Comparison of ENCODE assay signal across 1 cellular context in the genomic region with DNA sequence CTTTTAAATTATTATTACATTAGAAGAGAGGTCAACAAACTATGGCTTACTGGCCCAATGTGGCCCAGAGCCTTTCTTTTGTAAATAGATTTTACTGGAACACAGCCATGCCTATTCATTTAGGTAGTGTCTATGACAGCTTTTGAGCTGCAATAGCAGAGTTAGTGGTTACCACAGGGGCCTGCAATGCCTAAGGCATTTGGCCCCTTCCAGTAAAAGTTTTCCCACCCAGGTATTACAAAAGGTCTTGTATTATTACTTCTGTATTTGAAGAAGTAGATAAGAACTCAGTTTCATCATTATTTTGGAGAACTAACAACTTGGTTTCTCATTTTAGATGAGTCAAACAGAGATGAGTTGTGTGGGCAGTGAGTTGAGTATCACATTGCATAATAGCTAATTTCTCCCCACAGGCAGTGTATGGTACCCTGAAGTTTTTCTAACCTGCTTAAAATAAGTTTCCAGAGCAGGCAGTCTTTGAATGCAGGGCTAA.
TF ChIP-seq lines count a peak whose summit lies in the region.

No MANE protein-coding gene starts in this region.

TF ChIP-seq in GM12878, 131 proteins besides CTCF, POLR2A, EP300 and RAD21 (continued from another document):
- TF ChIP-seq, protein P1, sequence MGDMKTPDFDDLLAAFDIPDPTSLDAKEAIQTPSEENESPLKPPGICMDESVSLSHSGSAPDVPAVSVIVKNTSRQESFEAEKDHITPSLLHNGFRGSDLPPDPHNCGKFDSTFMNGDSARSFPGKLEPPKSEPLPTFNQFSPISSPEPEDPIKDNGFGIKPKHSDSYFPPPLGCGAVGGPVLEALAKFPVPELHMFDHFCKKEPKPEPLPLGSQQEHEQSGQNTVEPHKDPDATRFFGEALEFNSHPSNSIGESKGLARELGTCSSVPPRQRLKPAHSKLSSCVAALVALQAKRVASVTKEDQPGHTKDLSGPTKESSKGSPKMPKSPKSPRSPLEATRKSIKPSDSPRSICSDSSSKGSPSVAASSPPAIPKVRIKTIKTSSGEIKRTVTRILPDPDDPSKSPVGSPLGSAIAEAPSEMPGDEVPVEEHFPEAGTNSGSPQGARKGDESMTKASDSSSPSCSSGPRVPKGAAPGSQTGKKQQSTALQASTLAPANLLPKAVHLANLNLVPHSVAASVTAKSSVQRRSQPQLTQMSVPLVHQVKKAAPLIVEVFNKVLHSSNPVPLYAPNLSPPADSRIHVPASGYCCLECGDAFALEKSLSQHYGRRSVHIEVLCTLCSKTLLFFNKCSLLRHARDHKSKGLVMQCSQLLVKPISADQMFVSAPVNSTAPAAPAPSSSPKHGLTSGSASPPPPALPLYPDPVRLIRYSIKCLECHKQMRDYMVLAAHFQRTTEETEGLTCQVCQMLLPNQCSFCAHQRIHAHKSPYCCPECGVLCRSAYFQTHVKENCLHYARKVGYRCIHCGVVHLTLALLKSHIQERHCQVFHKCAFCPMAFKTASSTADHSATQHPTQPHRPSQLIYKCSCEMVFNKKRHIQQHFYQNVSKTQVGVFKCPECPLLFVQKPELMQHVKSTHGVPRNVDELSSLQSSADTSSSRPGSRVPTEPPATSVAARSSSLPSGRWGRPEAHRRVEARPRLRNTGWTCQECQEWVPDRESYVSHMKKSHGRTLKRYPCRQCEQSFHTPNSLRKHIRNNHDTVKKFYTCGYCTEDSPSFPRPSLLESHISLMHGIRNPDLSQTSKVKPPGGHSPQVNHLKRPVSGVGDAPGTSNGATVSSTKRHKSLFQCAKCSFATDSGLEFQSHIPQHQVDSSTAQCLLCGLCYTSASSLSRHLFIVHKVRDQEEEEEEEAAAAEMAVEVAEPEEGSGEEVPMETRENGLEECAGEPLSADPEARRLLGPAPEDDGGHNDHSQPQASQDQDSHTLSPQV (IDR thresholded peaks at IDR 0.05) = no peak
- TF ChIP-seq SMAD1 (IDR thresholded peaks at IDR 0.05; ENCODE audit: low read depth, partially characterized antibody) (no peak), PAX5 (IDR thresholded peaks at IDR 0.05; ENCODE audit: borderline replicate concordance, low read depth, low read length) (peak; percentile 48; the same call in 1 of the 2 replicates), POLR2AphosphoS5 (IDR thresholded peaks at IDR 0.05; ENCODE audit: low read length) (no peak), ZBED1 (IDR thresholded peaks at IDR 0.05; ENCODE audit: borderline replicate concordance) (peak; percentile 67; the same call in 1 of the 2 replicates), EED (IDR thresholded peaks at IDR 0.05; ENCODE audit: low read depth) (peak; percentile 50), NKRF (conservative IDR thresholded peaks at IDR 0.05) (no peak), SUPT20H (IDR thresholded peaks at IDR 0.05; ENCODE audit: borderline replicate concordance, control insufficient read depth, low read depth, low read length) (no peak), SREBF1 (IDR thresholded peaks at IDR 0.05; ENCODE audit: low read length) (peak; percentile 37; the same call in 1 of the 2 replicates), IKZF2 (IDR thresholded peaks at IDR 0.05) (peak; percentile 62 to 63; a peak in 3 of 4 replicates), PML (IDR thresholded peaks at IDR 0.05; ENCODE audit: low read length) (peak; percentile 69; the same call in 1 of the 2 replicates), BCL11A (IDR thresholded peaks at IDR 0.05; ENCODE audit: low read depth, low read length) (peak; percentile 81), ZBTB40 (IDR thresholded peaks at IDR 0.05; ENCODE audit: borderline replicate concordance) (no peak), ATF2 (IDR thresholded peaks at IDR 0.05; ENCODE audit: low read length) (peak; percentile 91), ZNF24 (IDR thresholded peaks at IDR 0.05) (peak; percentile 66; the same call in 1 of the 2 replicates), NFIC (IDR thresholded peaks at IDR 0.05; ENCODE audit: low read depth, low read length) (peak; percentile 93), BACH1 (IDR thresholded peaks at IDR 0.05; ENCODE audit: borderline replicate concordance) (no peak; the same call in 1 of the 2 replicates), POU2F2 (IDR thresholded peaks at IDR 0.05; ENCODE audit: borderline replicate concordance, low read depth, low read length) (peak; percentile 57; the same call in 1 of the 3 replicates), RELA (IDR thresholded peaks at IDR 0.05; ENCODE audit: borderline replicate concordance, partially characterized antibody) (no peak), SMARCA5 (IDR thresholded peaks at IDR 0.05) (no peak), SRF (IDR thresholded peaks at IDR 0.05; ENCODE audit: low read depth in 2 of 2, low read length in 2 of 2) (no peak), SP1 (IDR thresholded peaks at IDR 0.05; ENCODE audit: low read depth, low read length) (no peak), IKZF1 (conservative IDR thresholded peaks at IDR 0.05) (peak; percentile 37), MTA3 (IDR thresholded peaks at IDR 0.05; ENCODE audit: borderline replicate concordance, low read length) (peak; percentile 88; the same call in 1 of the 2 replicates), MEF2B (IDR thresholded peaks at IDR 0.05; ENCODE audit: partially characterized antibody, poor library complexity, severe bottlenecking) (peak; percentile 50), ZNF217 (IDR thresholded peaks at IDR 0.05) (peak; percentile 96), CREM (IDR thresholded peaks at IDR 0.05; ENCODE audit: low read depth) (peak; percentile 59), CREB1 (IDR thresholded peaks at IDR 0.05; ENCODE audit: low read depth) (0 out of 2 replicates have a peak, but pooled peaks have one; percentile 31), DPF2 (IDR thresholded peaks at IDR 0.05) (peak; percentile 80), CBFB (IDR thresholded peaks at IDR 0.05; ENCODE audit: low read depth) (0 out of 2 replicates have a peak, but pooled peaks have one; percentile 52), MTA2 (IDR thresholded peaks at IDR 0.05; ENCODE audit: low read depth) (peak; percentile 83), RUNX3 (IDR thresholded peaks at IDR 0.05; ENCODE audit: low read length) (peak; percentile 92), SKIL (IDR thresholded peaks at IDR 0.05; ENCODE audit: low read depth, poor library complexity, severe bottlenecking) (peak; percentile 27), CEBPB (IDR thresholded peaks at IDR 0.05; ENCODE audit: borderline replicate concordance in 1 of 2, low read depth in 2 of 2, low read length in 2 of 2) (peak; percentile 83 to 89; a peak in 3 of 4 replicates), NR2F1 (conservative IDR thresholded peaks at IDR 0.05) (peak; percentile 63; the same call in 1 of the 2 replicates), ZNF384 (IDR thresholded peaks at IDR 0.05; ENCODE audit: borderline replicate concordance, low read depth, low read length) (no peak), SMC3 (IDR thresholded peaks at IDR 0.05; ENCODE audit: borderline replicate concordance, low read length) (no peak), PRDM15 (CRISPR knock-in tag; IDR thresholded peaks at IDR 0.05) (no peak), JUNB (IDR thresholded peaks at IDR 0.05) (peak; percentile 95), MYB (IDR thresholded peaks at IDR 0.05; ENCODE audit: borderline replicate concordance, low read depth, low read length) (no peak)
- TF ChIP-seq, protein P2, sequence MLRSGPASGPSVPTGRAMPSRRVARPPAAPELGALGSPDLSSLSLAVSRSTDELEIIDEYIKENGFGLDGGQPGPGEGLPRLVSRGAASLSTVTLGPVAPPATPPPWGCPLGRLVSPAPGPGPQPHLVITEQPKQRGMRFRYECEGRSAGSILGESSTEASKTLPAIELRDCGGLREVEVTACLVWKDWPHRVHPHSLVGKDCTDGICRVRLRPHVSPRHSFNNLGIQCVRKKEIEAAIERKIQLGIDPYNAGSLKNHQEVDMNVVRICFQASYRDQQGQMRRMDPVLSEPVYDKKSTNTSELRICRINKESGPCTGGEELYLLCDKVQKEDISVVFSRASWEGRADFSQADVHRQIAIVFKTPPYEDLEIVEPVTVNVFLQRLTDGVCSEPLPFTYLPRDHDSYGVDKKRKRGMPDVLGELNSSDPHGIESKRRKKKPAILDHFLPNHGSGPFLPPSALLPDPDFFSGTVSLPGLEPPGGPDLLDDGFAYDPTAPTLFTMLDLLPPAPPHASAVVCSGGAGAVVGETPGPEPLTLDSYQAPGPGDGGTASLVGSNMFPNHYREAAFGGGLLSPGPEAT (IDR thresholded peaks at IDR 0.05; ENCODE audit: low read depth) = peak; percentile 58
TF ChIP-seq in GM12878: peak in this region for 37.
